In the genomic region with DNA sequence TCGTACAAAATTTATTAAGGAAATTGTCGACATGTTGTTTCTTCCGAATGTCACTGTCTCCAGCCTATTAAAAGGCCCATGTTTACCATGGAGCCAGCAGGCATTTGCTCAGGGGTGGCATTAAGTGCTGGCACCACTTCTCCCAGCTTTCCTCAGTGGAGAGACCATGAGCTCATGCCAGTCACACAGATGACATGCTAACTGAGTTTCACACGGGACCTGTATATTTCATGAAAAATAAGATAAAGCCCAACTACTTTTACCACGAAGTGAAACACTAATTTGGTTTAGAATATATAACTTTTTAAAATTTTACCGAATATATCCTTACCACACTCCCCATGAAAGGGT, we compare ENCODE assay signal across 21 cellular contexts.
"Had no signal": no experiment of that assay in that cellular context is flagged by ENCODE, and none has a peak within 500 bp of the region (broad histone marks: within the 10 kb centered on the region; RNA-seq: fewer than 3 reads in every experiment).

No MANE protein-coding gene starts in this region.

- H3K27me3 ChIP-seq: colonic mucosa, esophagus squamous epithelium, gastroesophageal sphincter, spleen, transverse colon had no signal

- H3K4me1 ChIP-seq: colonic mucosa, spleen had no signal

- H3K4me1 Mint-ChIP-seq: stimulated activated memory B cell treated with anti-CD40 and anti-IgM and Interleukin-4, amounts not matched to agents 10 μg/mL and 1 μg/mL and 100 μg/mL, for 72 hours had no signal

- H3K9me3 ChIP-seq: colonic mucosa, esophagus squamous epithelium, gastroesophageal sphincter, spleen, thoracic aorta, transverse colon had no signal

- H3K9me3 Mint-ChIP-seq: naive B cell; stimulated activated memory B cell treated with anti-CD40 and anti-IgM and Interleukin-4, amounts not matched to agents 10 μg/mL and 1 μg/mL and 100 μg/mL, for 72 hours; stimulated activated naive CD8-positive, alpha-beta T cell treated with anti-CD3 and anti-CD28 coated beads, Interleukin-15, amount 100 ng/mL, for 72 hours had no signal

- H3K27me3 Mint-ChIP-seq: naive B cell; stimulated activated memory B cell treated with anti-CD40 and anti-IgM and Interleukin-4, amounts not matched to agents 10 μg/mL and 1 μg/mL and 100 μg/mL, for 72 hours; stimulated activated naive CD8-positive, alpha-beta T cell treated with anti-CD3 and anti-CD28 coated beads, Interleukin-15, amount 100 ng/mL, for 72 hours had no signal

- FAIRE-seq: kidney had no signal

- H3K4me3 ChIP-seq: colonic mucosa, esophagus squamous epithelium, gastroesophageal sphincter, lung, spleen, thoracic aorta, transverse colon had no signal

- DNase-seq: colonic mucosa; dermis blood vessel endothelial cell; esophagus squamous epithelium; foreskin fibroblast; glutamatergic neuron; kidney; left cardiac atrium; left ventricle myocardium superior; mesenchymal stem cell; naive B cell; spleen; stimulated activated CD4-positive, alpha-beta T cell treated with anti-CD3 and anti-CD28 coated beads, Interleukin-15, amount 100 ng/mL, for 24 hours; stimulated activated CD4-positive, alpha-beta T cell treated with anti-CD3 and anti-CD28 coated beads, Interleukin-1b, Interleukin-23, amount 100 ng/mL, for 48 hours; stimulated activated CD4-positive, alpha-beta T cell treated with anti-CD3 and anti-CD28 coated beads, Interleukin-4, amount 100 ng/mL, for 24 hours; stimulated activated naive CD8-positive, alpha-beta T cell treated with anti-CD3 and anti-CD28 coated beads, Interleukin-15, amount 100 ng/mL, for 72 hours; transverse colon had no signal

- H3K27ac Mint-ChIP-seq: stimulated activated memory B cell treated with anti-CD40 and anti-IgM and Interleukin-4, amounts not matched to agents 10 μg/mL and 1 μg/mL and 100 μg/mL, for 72 hours had no signal

- H3K27ac ChIP-seq: colonic mucosa, esophagus squamous epithelium, gastroesophageal sphincter, spleen, thoracic aorta, transverse colon had no signal

- H3K4me3 Mint-ChIP-seq: naive B cell; nephron; stimulated activated memory B cell treated with anti-CD40 and anti-IgM and Interleukin-4, amounts not matched to agents 10 μg/mL and 1 μg/mL and 100 μg/mL, for 72 hours; stimulated activated naive CD8-positive, alpha-beta T cell treated with anti-CD3 and anti-CD28 coated beads, Interleukin-15, amount 100 ng/mL, for 72 hours had no signal
